In the genomic region with DNA sequence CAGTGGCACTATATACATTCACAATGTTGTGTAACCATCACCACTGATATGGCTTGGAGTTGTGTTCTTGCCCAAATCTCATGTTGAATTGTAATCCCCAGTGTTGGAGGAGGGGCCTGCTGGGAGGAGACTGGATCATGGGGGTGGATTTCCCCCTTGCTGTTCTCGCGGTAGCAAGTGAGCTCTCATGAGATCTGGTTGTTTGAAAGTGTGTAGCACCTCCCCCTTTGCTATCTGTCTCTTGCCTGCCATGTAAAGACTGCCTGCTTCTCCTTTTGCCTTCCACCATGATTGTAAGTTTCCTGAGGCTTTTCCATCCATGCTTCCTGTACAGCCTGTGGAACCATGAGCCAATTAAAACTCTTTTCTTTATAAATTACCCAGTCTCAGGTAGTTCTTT, we compare ENCODE assay signal across 1 cellular context. TPM values are rescaled to one million over a fixed set of nuclear protein-coding genes. Genes with fewer than 3 reads are reported as not detected.
"Had no signal": no experiment of that assay in that cellular context is flagged by ENCODE, and none has a peak within 500 bp of the region (broad histone marks: within the 10 kb centered on the region; RNA-seq: fewer than 3 reads in every experiment).

No MANE protein-coding gene starts in this region.

RNA-seq across cellular contexts. Expression of a gene that starts 17.1 kb away (rescaled TPM):
- total RNA-seq: IMR-90 had no signal
- polyA plus RNA-seq: IMR-90 had no signal
